6 cellular contexts compared by ENCODE assay signal in the genomic region with DNA sequence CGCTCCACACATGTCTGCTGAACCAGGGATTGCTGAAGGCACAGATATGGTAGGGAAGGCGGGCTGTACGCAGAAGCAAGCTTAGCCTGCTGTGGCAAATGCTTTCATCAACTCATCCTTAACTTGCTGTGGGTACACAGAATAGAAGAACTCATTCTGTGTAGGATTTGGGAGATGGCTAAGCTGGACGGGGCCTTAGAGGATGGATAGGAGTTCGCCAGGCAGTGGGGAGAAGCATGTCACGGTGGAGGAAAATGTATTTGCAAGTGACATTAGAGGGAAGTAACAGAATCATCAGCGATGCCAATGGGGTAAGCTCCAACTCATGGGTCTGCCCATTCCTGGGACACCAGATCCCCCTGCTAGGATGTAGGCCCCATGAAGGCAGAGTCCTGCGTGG.
"Had no signal": no experiment of that assay in that cellular context is flagged by ENCODE, and none has a peak within 500 bp of the region (broad histone marks: within the 10 kb centered on the region; RNA-seq: fewer than 3 reads in every experiment).

No MANE protein-coding gene starts in this region.

- H2AFZ ChIP-seq: GM23338 had no signal

- H3K9me3 Mint-ChIP-seq: GM23338, HFFc6 had no signal

- H3K4me2 ChIP-seq: GM23338 had no signal

- ATAC-seq: GM23338, K562 had no signal

- DNase-seq: H9, HCEC 1CT, HFFc6, IMR-90 had no signal

- H3K27ac Mint-ChIP-seq: GM23338, HFFc6 had no signal

- H3K4me3 Mint-ChIP-seq: GM23338, H9, HFFc6 had no signal

- H3K4me3 ChIP-seq: GM23338, K562 had no signal
